Comparison of ENCODE assay signal across 8 cellular contexts in the genomic region with DNA sequence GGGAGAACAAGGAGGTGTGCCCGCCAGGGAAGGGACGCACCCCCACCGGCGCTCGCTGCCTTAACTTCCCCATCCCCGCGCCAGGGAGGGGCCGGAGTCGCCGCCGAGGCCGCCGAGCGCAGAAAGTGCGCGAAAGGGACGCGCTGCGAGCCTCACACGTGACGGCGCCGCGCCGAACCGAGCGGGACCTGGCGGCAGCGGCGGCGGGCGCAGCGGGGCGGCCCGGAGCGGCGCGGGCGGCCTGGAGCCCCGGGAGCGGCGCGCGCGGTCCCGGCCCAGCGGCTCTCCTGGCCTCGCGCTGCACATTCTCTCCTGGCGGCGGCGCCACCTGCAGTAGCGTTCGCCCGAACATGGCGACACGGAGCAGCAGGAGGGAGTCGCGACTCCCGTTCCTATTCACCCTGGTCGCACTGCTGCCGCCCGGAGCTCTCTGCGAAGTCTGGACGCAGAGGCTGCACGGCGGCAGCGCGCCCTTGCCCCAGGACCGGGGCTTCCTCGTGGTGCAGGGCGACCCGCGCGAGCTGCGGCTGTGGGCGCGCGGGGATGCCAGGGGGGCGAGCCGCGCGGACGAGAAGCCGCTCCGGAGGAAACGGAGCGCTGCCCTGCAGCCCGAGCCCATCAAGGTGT. TPM values are rescaled to one million over a fixed set of nuclear protein-coding genes. Genes with fewer than 3 reads are reported as not detected.
DNase-seq lines count a peak whose midpoint lies in the region; ATAC-seq and TF ChIP-seq lines count a peak whose summit lies in the region.

A gene with protein sequence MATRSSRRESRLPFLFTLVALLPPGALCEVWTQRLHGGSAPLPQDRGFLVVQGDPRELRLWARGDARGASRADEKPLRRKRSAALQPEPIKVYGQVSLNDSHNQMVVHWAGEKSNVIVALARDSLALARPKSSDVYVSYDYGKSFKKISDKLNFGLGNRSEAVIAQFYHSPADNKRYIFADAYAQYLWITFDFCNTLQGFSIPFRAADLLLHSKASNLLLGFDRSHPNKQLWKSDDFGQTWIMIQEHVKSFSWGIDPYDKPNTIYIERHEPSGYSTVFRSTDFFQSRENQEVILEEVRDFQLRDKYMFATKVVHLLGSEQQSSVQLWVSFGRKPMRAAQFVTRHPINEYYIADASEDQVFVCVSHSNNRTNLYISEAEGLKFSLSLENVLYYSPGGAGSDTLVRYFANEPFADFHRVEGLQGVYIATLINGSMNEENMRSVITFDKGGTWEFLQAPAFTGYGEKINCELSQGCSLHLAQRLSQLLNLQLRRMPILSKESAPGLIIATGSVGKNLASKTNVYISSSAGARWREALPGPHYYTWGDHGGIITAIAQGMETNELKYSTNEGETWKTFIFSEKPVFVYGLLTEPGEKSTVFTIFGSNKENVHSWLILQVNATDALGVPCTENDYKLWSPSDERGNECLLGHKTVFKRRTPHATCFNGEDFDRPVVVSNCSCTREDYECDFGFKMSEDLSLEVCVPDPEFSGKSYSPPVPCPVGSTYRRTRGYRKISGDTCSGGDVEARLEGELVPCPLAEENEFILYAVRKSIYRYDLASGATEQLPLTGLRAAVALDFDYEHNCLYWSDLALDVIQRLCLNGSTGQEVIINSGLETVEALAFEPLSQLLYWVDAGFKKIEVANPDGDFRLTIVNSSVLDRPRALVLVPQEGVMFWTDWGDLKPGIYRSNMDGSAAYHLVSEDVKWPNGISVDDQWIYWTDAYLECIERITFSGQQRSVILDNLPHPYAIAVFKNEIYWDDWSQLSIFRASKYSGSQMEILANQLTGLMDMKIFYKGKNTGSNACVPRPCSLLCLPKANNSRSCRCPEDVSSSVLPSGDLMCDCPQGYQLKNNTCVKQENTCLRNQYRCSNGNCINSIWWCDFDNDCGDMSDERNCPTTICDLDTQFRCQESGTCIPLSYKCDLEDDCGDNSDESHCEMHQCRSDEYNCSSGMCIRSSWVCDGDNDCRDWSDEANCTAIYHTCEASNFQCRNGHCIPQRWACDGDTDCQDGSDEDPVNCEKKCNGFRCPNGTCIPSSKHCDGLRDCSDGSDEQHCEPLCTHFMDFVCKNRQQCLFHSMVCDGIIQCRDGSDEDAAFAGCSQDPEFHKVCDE (N-terminal part only) (plus strand): TSS at position 333 of the 627 bp plus-strand sequence. CDS start 18 bp downstream, at position 351.

- DNase-seq in Calu3 (peak; percentile 71), amniotic stem cell (lab: John Stamatoyannopoulos, UW) (peak; percentile 47), right atrium auricular region (ENCODE audit: low spot score) (peak; percentile 62), prostate gland (ENCODE audit: low spot score) (peak; percentile 85)

- H3K4me1 ChIP-seq in HUES64 (ENCODE audit: insufficient read depth, low read length): peaks cover 21% of the 10 kb centered on the region
- peaks cover 0 to 16% of the 10 kb centered on the region in 2 donors for H3K4me1 ChIP-seq in right atrium auricular region
- no peaks in the 10 kb centered on the region for H3K4me1 ChIP-seq in prostate gland (replicated peaks)

- intact Hi-C loops in Calu3 (cut with micrococcal nuclease; ENCODE audit: unreplicated experiment): no loop called here
- intact Hi-C loops in prostate gland (cut with DNase I): loop anchor here (2.0 to 10.0 kb wide), 3 partner anchors 83 to 139 kb away; no protein-coding TSS in a partner anchor

- H3K9me3 Mint-ChIP-seq in Calu3 (ENCODE audit: low read depth, unreplicated experiment): no peaks in the 10 kb centered on the region

- CTCF ChIA-PET in Calu3 (lab: Charles Lee): no interaction called here

- no TSS peak for BruUV-seq in Calu3 (replicated peaks; lab: Mats Ljungman, UMichigan)

- WGBS in HUES64: under 1% methylated on average over 89 of the region's 89 CpGs
- under 1% methylated on average over 54 of the region's 89 CpGs for WGBS in prostate gland

- no peak for TF ChIP-seq POLR2A in prostate gland (IDR thresholded peaks at IDR 0.05)

- no peak within 1 kb of the TSS for H3K27ac Mint-ChIP-seq in Calu3 (ENCODE audit: unreplicated experiment)

- peak within 1 kb of the TSS; percentile 69 for H3K4me3 Mint-ChIP-seq in Calu3 (ENCODE audit: low read depth, unreplicated experiment)

- peak within 1 kb of the TSS; percentile 73; the same call in 1 of the 2 replicates for H3K27ac ChIP-seq in HUES64 (ENCODE audit: low read depth, low read length)
- H3K27ac ChIP-seq in right atrium auricular region: peak within 1 kb of the TSS; percentile 18 to 42
- peak within 1 kb of the TSS; percentile 76 to 82 for H3K27ac ChIP-seq in prostate gland

- H3K36me3 ChIP-seq in HUES64 (ENCODE audit: insufficient read depth, low read length) (no peaks in the 10 kb centered on the region), right atrium auricular region (no peaks in the 10 kb centered on the region), prostate gland (no peaks in the 10 kb centered on the region)

- no peaks in the 10 kb centered on the region for H3K9me3 ChIP-seq in HUES64 (ENCODE audit: insufficient read depth, low read depth, low read length)
- no peaks in the 10 kb centered on the region for H3K9me3 ChIP-seq in right atrium auricular region
- no peaks in the 10 kb centered on the region for H3K9me3 ChIP-seq in prostate gland

- H3K4me1 Mint-ChIP-seq in Calu3 (ENCODE audit: low read depth, unreplicated experiment): no peaks in the 10 kb centered on the region

- H3K4me3 ChIP-seq in HUES64 (ENCODE audit: low read length) (peak within 1 kb of the TSS; percentile 93), right atrium auricular region (peak within 1 kb of the TSS; percentile 69 to 78), prostate gland (peak within 1 kb of the TSS; percentile 84 to 85)

- H3K27me3 Mint-ChIP-seq in Calu3 (ENCODE audit: unreplicated experiment): no peaks in the 10 kb centered on the region

- peak; percentile 44 for ATAC-seq in GM19467 (IDR thresholded peaks at IDR 0.05; ENCODE audit: unreplicated experiment)
- ATAC-seq in SK-N-SH treated with all-trans-retinoic acid at 6 μM for 48 hours: peak; percentile 98
- ATAC-seq in GM21367 (IDR thresholded peaks at IDR 0.05; ENCODE audit: unreplicated experiment): no peak

- TF ChIP-seq CTCF in Calu3 (IDR thresholded peaks at IDR 0.05; ENCODE audit: unreplicated experiment) (peak; percentile 23), right atrium auricular region (IDR thresholded peaks at IDR 0.05) (peak; percentile 34 to 69), prostate gland (IDR thresholded peaks at IDR 0.05) (peak; percentile 52 to 83 (median 70))

- H3K27me3 ChIP-seq in HUES64 (ENCODE audit: insufficient read depth, low read length): peaks cover 14% of the 10 kb centered on the region
- no peaks in the 10 kb centered on the region for H3K27me3 ChIP-seq in right atrium auricular region
- no peaks in the 10 kb centered on the region for H3K27me3 ChIP-seq in prostate gland (replicated peaks; ENCODE audit: insufficient read depth)

- H3K36me3 Mint-ChIP-seq in Calu3 (ENCODE audit: insufficient read depth, unreplicated experiment): peaks cover 13% of the 10 kb centered on the region

- peak within 1 kb of the TSS; percentile 90 for H3K9ac ChIP-seq in HUES64 (ENCODE audit: low read depth, low read length)

TF ChIP-seq in SK-N-SH treated with all-trans-retinoic acid at 6 μM for 48 hours, 23 proteins besides CTCF, POLR2A, EP300 and RAD21 (continues in another document):
- TF ChIP-seq, protein P1, sequence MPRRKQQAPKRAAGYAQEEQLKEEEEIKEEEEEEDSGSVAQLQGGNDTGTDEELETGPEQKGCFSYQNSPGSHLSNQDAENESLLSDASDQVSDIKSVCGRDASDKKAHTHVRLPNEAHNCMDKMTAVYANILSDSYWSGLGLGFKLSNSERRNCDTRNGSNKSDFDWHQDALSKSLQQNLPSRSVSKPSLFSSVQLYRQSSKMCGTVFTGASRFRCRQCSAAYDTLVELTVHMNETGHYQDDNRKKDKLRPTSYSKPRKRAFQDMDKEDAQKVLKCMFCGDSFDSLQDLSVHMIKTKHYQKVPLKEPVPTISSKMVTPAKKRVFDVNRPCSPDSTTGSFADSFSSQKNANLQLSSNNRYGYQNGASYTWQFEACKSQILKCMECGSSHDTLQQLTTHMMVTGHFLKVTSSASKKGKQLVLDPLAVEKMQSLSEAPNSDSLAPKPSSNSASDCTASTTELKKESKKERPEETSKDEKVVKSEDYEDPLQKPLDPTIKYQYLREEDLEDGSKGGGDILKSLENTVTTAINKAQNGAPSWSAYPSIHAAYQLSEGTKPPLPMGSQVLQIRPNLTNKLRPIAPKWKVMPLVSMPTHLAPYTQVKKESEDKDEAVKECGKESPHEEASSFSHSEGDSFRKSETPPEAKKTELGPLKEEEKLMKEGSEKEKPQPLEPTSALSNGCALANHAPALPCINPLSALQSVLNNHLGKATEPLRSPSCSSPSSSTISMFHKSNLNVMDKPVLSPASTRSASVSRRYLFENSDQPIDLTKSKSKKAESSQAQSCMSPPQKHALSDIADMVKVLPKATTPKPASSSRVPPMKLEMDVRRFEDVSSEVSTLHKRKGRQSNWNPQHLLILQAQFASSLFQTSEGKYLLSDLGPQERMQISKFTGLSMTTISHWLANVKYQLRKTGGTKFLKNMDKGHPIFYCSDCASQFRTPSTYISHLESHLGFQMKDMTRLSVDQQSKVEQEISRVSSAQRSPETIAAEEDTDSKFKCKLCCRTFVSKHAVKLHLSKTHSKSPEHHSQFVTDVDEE (CRISPR knock-in tag; IDR thresholded peaks at IDR 0.05): no peak
- TF ChIP-seq OSR1 (CRISPR knock-in tag; IDR thresholded peaks at IDR 0.05): no peak
- TF ChIP-seq, protein P2, sequence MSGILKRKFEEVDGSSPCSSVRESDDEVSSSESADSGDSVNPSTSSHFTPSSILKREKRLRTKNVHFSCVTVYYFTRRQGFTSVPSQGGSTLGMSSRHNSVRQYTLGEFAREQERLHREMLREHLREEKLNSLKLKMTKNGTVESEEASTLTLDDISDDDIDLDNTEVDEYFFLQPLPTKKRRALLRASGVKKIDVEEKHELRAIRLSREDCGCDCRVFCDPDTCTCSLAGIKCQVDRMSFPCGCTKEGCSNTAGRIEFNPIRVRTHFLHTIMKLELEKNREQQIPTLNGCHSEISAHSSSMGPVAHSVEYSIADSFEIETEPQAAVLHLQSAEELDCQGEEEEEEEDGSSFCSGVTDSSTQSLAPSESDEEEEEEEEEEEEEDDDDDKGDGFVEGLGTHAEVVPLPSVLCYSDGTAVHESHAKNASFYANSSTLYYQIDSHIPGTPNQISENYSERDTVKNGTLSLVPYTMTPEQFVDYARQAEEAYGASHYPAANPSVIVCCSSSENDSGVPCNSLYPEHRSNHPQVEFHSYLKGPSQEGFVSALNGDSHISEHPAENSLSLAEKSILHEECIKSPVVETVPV (CRISPR knock-in tag; IDR thresholded peaks at IDR 0.05): no peak
- TF ChIP-seq ARNTL (CRISPR knock-in tag; IDR thresholded peaks at IDR 0.05; ENCODE audit: borderline replicate concordance, low read depth): no peak
- no peak for TF ChIP-seq ESRRG (CRISPR knock-in tag; IDR thresholded peaks at IDR 0.05)
- no peak for TF ChIP-seq SNAI2 (CRISPR knock-in tag; IDR thresholded peaks at IDR 0.05)
- TF ChIP-seq CSDC2 (CRISPR knock-in tag; IDR thresholded peaks at IDR 0.05): no peak
- no peak for TF ChIP-seq ZFP3 (CRISPR knock-in tag; IDR thresholded peaks at IDR 0.05)
- no peak for TF ChIP-seq PPARA (CRISPR knock-in tag; IDR thresholded peaks at IDR 0.05; ENCODE audit: borderline replicate concordance)

RNA-seq across cellular contexts. Expression of the gene that starts here (rescaled TPM):
- total RNA-seq in Calu3 (2022) (5.9 and 6.1 TPM in 2 replicates), right atrium auricular region (1 to 10 TPM; 6.4 to 7.5 TPM), prostate gland (10 to 100 TPM; 77.4 to 97.6 TPM)
- polyA plus RNA-seq in HUES64 (2013, experiment 1 of 2): 15.2 TPM
- 15.4 TPM for polyA plus RNA-seq in HUES64 (2013, experiment 2 of 2)

Comparison
In these comparisons a context has a peak if more than half of its experiments do, and no peak if none do; other contexts are left out.
1. RNA of the gene that starts here (total RNA-seq): 77.4 to 97.6 TPM in prostate gland; 6.4 to 7.5 TPM in right atrium auricular region and 5.9 to 6.1 TPM in Calu3; every median in the first group is over 4 times any median in the second.
2. Peak in every context shown above with its lines, with median percentiles within 50 percentile points of each other: DNase-seq, CTCF ChIP-seq, H3K27ac ChIP-seq and H3K4me3 ChIP-seq.